ENCODE assay signal across 8 cellular contexts in genomic region chr22:35399114-35399677, GRCh38. TPM values are rescaled to one million over a fixed set of nuclear protein-coding genes. Genes with fewer than 3 reads are reported as not detected.
DNase-seq lines count a peak whose midpoint lies in the region; ATAC-seq and TF ChIP-seq lines count a peak whose summit lies in the region.

No MANE protein-coding gene starts in this region.

- peaks cover 39% of the 10 kb centered on the region for H3K36me3 ChIP-seq in DND-41 (ENCODE audit: insufficient read depth, low read length)

- DNase-seq in DND-41, result peak; percentile 43
- DNase-seq in NCI-H2227 treated with DMSO at 0.1 percent for 48 hours (lab: John Stamatoyannopoulos, UW), result peak; percentile 31
- no peak for DNase-seq in central memory CD8-positive, alpha-beta T cell (ENCODE audit: low spot score in 2 of 2)
- no peak for DNase-seq in natural killer cell treated with Interleukin-12 subunit alpha and Interleukin-12 subunit beta and Interleukin-15 and Interleukin-18, amount 100 ng/mL, for 72 hours (ENCODE audit: low spot score)
- DNase-seq in cortex of kidney (lab: John Stamatoyannopoulos, UW), result no peak
- DNase-seq in NOMO-1 treated with DMSO at 0.1 percent for 48 hours (lab: John Stamatoyannopoulos, UW; ENCODE audit: unreplicated experiment), result no peak

- no peaks in the 10 kb centered on the region for H3K27me3 ChIP-seq in DND-41 (ENCODE audit: insufficient read depth, low read length, poor library complexity)

- TF ChIP-seq CTCF in DND-41 (IDR thresholded peaks at IDR 0.05; ENCODE audit: borderline replicate concordance, extremely low read depth, low read length, poor library complexity, severe bottlenecking), result no peak

- H3K79me2 ChIP-seq in DND-41 (ENCODE audit: insufficient read depth, low read length), result peaks cover 49% of the 10 kb centered on the region

- no peaks in the 10 kb centered on the region for H3K9me3 Mint-ChIP-seq in central memory CD8-positive, alpha-beta T cell
- H3K9me3 Mint-ChIP-seq in natural killer cell treated with Interleukin-12 subunit alpha and Interleukin-12 subunit beta and Interleukin-15 and Interleukin-18, amount 100 ng/mL, for 72 hours, result no peaks in the 10 kb centered on the region

- peaks cover 16% of the 10 kb centered on the region for H4K20me1 ChIP-seq in DND-41 (ENCODE audit: insufficient read depth, low read length)

- ATAC-seq in DND-41 (ENCODE audit: insufficient read depth, low read depth), result no peak
- ATAC-seq in central memory CD8-positive, alpha-beta T cell (replicated peaks; ENCODE audit: extremely low read depth, poor library complexity, severe bottlenecking), result no peak
- ATAC-seq in natural killer cell treated with Interleukin-12 subunit alpha and Interleukin-12 subunit beta and Interleukin-15 and Interleukin-18, amount 100 ng/mL, for 72 hours, result no peak
- no peak for ATAC-seq in HG03039 (IDR thresholded peaks at IDR 0.05; ENCODE audit: unreplicated experiment)
- no peak for ATAC-seq in GM21360 (IDR thresholded peaks at IDR 0.05; ENCODE audit: unreplicated experiment)

- H3K27ac ChIP-seq in DND-41 (ENCODE audit: low read length), result peak overlapping the region; percentile 97

- peak overlapping the region; percentile 96 for H3K9ac ChIP-seq in DND-41 (ENCODE audit: low read depth, low read length)

- peak overlapping the region; percentile 68 to 85; a peak in 3 of 4 replicates for H3K4me3 ChIP-seq in DND-41 (ENCODE audit: low read depth in 1 of 2, low read length in 2 of 2)

- peaks cover 25% of the 10 kb centered on the region for H3K4me1 Mint-ChIP-seq in central memory CD8-positive, alpha-beta T cell
- peaks cover 15 to 21% of the 10 kb centered on the region in 2 donors for H3K4me1 Mint-ChIP-seq in natural killer cell treated with Interleukin-12 subunit alpha and Interleukin-12 subunit beta and Interleukin-15 and Interleukin-18, amount 100 ng/mL, for 72 hours (ENCODE audit: low read depth in 2 of 2)

- no peaks in the 10 kb centered on the region for H3K9me3 ChIP-seq in DND-41 (ENCODE audit: insufficient read depth, low read length, severe bottlenecking)

- no peaks in the 10 kb centered on the region for H3K27me3 Mint-ChIP-seq in central memory CD8-positive, alpha-beta T cell
- H3K27me3 Mint-ChIP-seq in natural killer cell treated with Interleukin-12 subunit alpha and Interleukin-12 subunit beta and Interleukin-15 and Interleukin-18, amount 100 ng/mL, for 72 hours, result no peaks in the 10 kb centered on the region

- H3K36me3 Mint-ChIP-seq in central memory CD8-positive, alpha-beta T cell (ENCODE audit: insufficient read depth), result peaks cover 25% of the 10 kb centered on the region
- peaks cover 7% of the 10 kb centered on the region for H3K36me3 Mint-ChIP-seq in natural killer cell treated with Interleukin-12 subunit alpha and Interleukin-12 subunit beta and Interleukin-15 and Interleukin-18, amount 100 ng/mL, for 72 hours

- H2AFZ ChIP-seq in DND-41 (ENCODE audit: low read depth, low read length), result peak overlapping the region; percentile 81

- peaks cover 39% of the 10 kb centered on the region for H3K4me1 ChIP-seq in DND-41 (ENCODE audit: insufficient read depth, low read length)

- peak overlapping the region; percentile 75 for H3K4me2 ChIP-seq in DND-41 (ENCODE audit: insufficient read depth, low read length)

- peak overlapping the region; percentile 100 for H3K4me3 Mint-ChIP-seq in central memory CD8-positive, alpha-beta T cell
- H3K4me3 Mint-ChIP-seq in natural killer cell treated with Interleukin-12 subunit alpha and Interleukin-12 subunit beta and Interleukin-15 and Interleukin-18, amount 100 ng/mL, for 72 hours, result peak overlapping the region; percentile 97

- peak overlapping the region; percentile 97 for H3K27ac Mint-ChIP-seq in central memory CD8-positive, alpha-beta T cell (ENCODE audit: low read depth)
- H3K27ac Mint-ChIP-seq in natural killer cell treated with Interleukin-12 subunit alpha and Interleukin-12 subunit beta and Interleukin-15 and Interleukin-18, amount 100 ng/mL, for 72 hours, result peak overlapping the region; percentile 92 to 98

RNA-seq across cellular contexts. Expression of gene MCM5, which starts 0.7 kb away (rescaled TPM):
- total RNA-seq in natural killer cell treated with Interleukin-12 subunit alpha and Interleukin-12 subunit beta and Interleukin-15 and Interleukin-18, amount 100 ng/mL, for 72 hours, result 100 to 1,000 TPM; 169 to 339 TPM

RNA-seq across cellular contexts. Expression of gene HMOX1, which starts 18.3 kb away (rescaled TPM):
- total RNA-seq in natural killer cell treated with Interleukin-12 subunit alpha and Interleukin-12 subunit beta and Interleukin-15 and Interleukin-18, amount 100 ng/mL, for 72 hours, result 1 to 10 TPM; 4.9 to 7.3 TPM

Comparison
In these comparisons a context has a peak if more than half of its experiments do, and no peak if none do; other contexts are left out.
1. DNase-seq: peak in DND-41 (single experiment) and NCI-H2227 treated with DMSO at 0.1 percent for 48 hours (single experiment); none in central memory CD8-positive, alpha-beta T cell (0 of 2), natural killer cell treated with Interleukin-12 subunit alpha and Interleukin-12 subunit beta and Interleukin-15 and Interleukin-18, amount 100 ng/mL, for 72 hours (single experiment), cortex of kidney (single experiment) and NOMO-1 treated with DMSO at 0.1 percent for 48 hours (single experiment).